In the genomic region with DNA sequence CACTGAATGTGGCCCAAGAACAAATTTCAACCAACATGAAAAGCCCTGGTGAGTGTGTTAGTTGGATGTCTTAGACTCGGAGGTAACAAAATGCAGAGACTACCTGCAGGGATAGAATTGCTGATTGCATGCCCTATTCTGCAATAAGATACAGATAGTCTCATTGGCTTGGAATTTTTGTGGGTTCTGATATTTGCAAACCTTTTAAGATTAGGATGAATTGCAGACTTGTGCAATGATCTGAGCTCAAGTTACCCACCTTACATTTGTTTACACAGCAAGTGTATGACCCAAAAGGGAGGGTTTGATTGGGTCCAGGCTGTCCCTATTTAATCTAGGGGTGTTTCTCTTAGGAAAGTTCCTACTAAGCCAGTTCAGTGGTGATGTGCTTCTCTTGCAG, we compare ENCODE assay signal across 1 cellular context.
TF ChIP-seq lines count a peak whose summit lies in the region.

No MANE protein-coding gene starts in this region.

TF ChIP-seq in IMR-90, 13 proteins besides CTCF, POLR2A, EP300 and RAD21 (continued from another document):
- TF ChIP-seq CEBPB (IDR thresholded peaks at IDR 0.05; ENCODE audit: low read depth, low read length) (peak; percentile 97), FOS (IDR thresholded peaks at IDR 0.05; ENCODE audit: low read depth, low read length) (no peak), NFE2L2 (IDR thresholded peaks at IDR 0.05; ENCODE audit: low read depth, low read length) (0 out of 2 replicates have a peak, but pooled peaks have one; percentile 17), RCOR1 (IDR thresholded peaks at IDR 0.05; ENCODE audit: insufficient replicate concordance, low read length) (peak; percentile 33), MAFK (IDR thresholded peaks at IDR 0.05; ENCODE audit: low read depth, low read length) (peak; percentile 65)
- TF ChIP-seq, protein P1, sequence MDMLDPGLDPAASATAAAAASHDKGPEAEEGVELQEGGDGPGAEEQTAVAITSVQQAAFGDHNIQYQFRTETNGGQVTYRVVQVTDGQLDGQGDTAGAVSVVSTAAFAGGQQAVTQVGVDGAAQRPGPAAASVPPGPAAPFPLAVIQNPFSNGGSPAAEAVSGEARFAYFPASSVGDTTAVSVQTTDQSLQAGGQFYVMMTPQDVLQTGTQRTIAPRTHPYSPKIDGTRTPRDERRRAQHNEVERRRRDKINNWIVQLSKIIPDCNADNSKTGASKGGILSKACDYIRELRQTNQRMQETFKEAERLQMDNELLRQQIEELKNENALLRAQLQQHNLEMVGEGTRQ (IDR thresholded peaks at IDR 0.05; ENCODE audit: low read depth, low read length): no peak
